In genomic region chr19:49869484-49870308, GRCh38 we compare ENCODE assay signal across 8 cellular contexts. TPM values are rescaled to one million over a fixed set of nuclear protein-coding genes. Genes with fewer than 3 reads are reported as not detected.
A peak's percentile ranks its signal among the peaks of the same experiment; 100 is the strongest.
DNase-seq lines count a peak whose midpoint lies in the region; ATAC-seq, FAIRE-seq and TF ChIP-seq lines count a peak whose summit lies in the region.

No MANE protein-coding gene starts in this region.

- TF ChIP-seq POLR2A in GM19099 (IDR thresholded peaks at IDR 0.05; ENCODE audit: extremely low read depth, insufficient read length, low read depth) = peak; percentile 65

- H2AFZ ChIP-seq in keratinocyte (ENCODE audit: control insufficient read depth, low read length) = no peak overlapping the region

- peaks cover 36% of the 10 kb centered on the region for H3K79me2 ChIP-seq in keratinocyte (ENCODE audit: control insufficient read depth, insufficient read depth, low read length)

- H3K9ac ChIP-seq in keratinocyte (ENCODE audit: control insufficient read depth, extremely low read depth, insufficient read depth, low read length) = peak overlapping the region; percentile 53

- peaks cover 31% of the 10 kb centered on the region for H3K4me1 ChIP-seq in keratinocyte (ENCODE audit: control insufficient read depth, extremely low read depth, insufficient read depth, low read length)

- peaks cover 5% of the 10 kb centered on the region for H4K20me1 ChIP-seq in keratinocyte (ENCODE audit: control insufficient read depth, extremely low read depth, insufficient read depth, low read length)

- peak overlapping the region; percentile 69 for H3K4me2 ChIP-seq in keratinocyte (ENCODE audit: control insufficient read depth, extremely low read depth, insufficient read depth, low read depth, low read length)

- H3K9me3 ChIP-seq in keratinocyte (ENCODE audit: control insufficient read depth, low read depth, low read length) = no peaks in the 10 kb centered on the region

- peak overlapping the region; percentile 42 for H3K27ac ChIP-seq in keratinocyte (ENCODE audit: control insufficient read depth, insufficient read depth, low read length)

- H3K36me3 ChIP-seq in keratinocyte (ENCODE audit: control insufficient read depth in 2 of 2, extremely low read depth in 1 of 2, insufficient read depth in 2 of 2, low read length in 2 of 2) = peaks cover 15 to 29% of the 10 kb centered on the region in 2 experiments

- DNase-seq in AML-193 (lab: John Stamatoyannopoulos, UW) (peak; percentile 99), NCI-H460 (ENCODE audit: extremely low read depth, low read depth) (peak; percentile 99), cerebellum (ENCODE audit: low spot score) (peak; percentile 96), keratinocyte (ENCODE audit: low read depth, low spot score) (peak; percentile 97)
- peak; percentile 79 for DNase-seq in activated CD4-positive, alpha-beta T cell treated with anti-CD3 and anti-CD28 coated beads for 1 hour
- DNase-seq in stimulated activated CD4-positive, alpha-beta T cell treated with anti-CD3 and anti-CD28 coated beads, Interleukin-12 subunit alpha, Interleukin-12 subunit beta, amount 100 ng/mL, for 48 hours (ENCODE audit: low read depth in 2 of 3, low spot score in 1 of 3) = peak; percentile 85 to 91 (median 86)

- peak; percentile 78 for ATAC-seq in HG03378 (IDR thresholded peaks at IDR 0.05; ENCODE audit: unreplicated experiment)

- peak overlapping the region; percentile 11 to 52 (median 29) for H3K4me3 ChIP-seq in keratinocyte (ENCODE audit: control insufficient read depth in 2 of 3, extremely low read depth in 1 of 3, insufficient read depth in 2 of 3, low read depth in 1 of 3, low read length in 3 of 3)

- dilution Hi-C loops in keratinocyte (cut with MboI; ENCODE audit: extremely low pct_ligation_motif_present, low sequenced_read_pairs) = no loop called here

- no peaks in the 10 kb centered on the region for H3K9me1 ChIP-seq in keratinocyte (ENCODE audit: control insufficient read depth, extremely low read depth, insufficient read depth, low read length)

- TF ChIP-seq CTCF in keratinocyte (optimal IDR thresholded peaks at IDR 0.05 in 1 of 3, IDR thresholded peaks at IDR 0.05 in 1 of 3, conservative IDR thresholded peaks at IDR 0.05 in 1 of 3; ENCODE audit: extremely low read depth in 1 of 3, insufficient read depth in 2 of 3, low read length in 3 of 3) = no peak

- no peaks in the 10 kb centered on the region for H3K27me3 ChIP-seq in keratinocyte (ENCODE audit: control insufficient read depth, extremely low read depth, insufficient read depth, low read length)

- peak; percentile 99 for FAIRE-seq in keratinocyte (lab: Jason Lieb, UNC)

RNA-seq across cellular contexts. Expression of gene PNKP, which starts 2.3 kb away (rescaled TPM):
- 22.3 and 31.4 TPM in 2 replicates for total RNA-seq in NCI-H460 (2014; rRNA removed; shearing (Covaris generic))
- 102 and 155 TPM in 2 replicates for polyA plus RNA-seq in NCI-H460 (2014; cell fraction: nucleus; rRNA removed)
- 31.0 TPM for total RNA-seq in cerebellum
- polyA plus RNA-seq in keratinocyte = 19.3 to 26.4 TPM (median 19.6 TPM) in 3 replicates
- 12.0 TPM for polyA plus RNA-seq in keratinocyte (2011; ENCODE audit: low read depth)
- 6.5 and 15.1 TPM in 2 replicates for polyA plus RNA-seq in keratinocyte (2011; cell fraction: cytosol; rRNA removed)
- 58.6 and 72.5 TPM in 2 replicates for polyA plus RNA-seq in keratinocyte (2011; cell fraction: nucleus; rRNA removed)
- 20.7 and 36.0 TPM in 2 replicates for polyA plus RNA-seq in keratinocyte (2012; ENCODE audit: low replicate concordance)
- 12.3 to 38.4 TPM (median 17.5 TPM) in 3 replicates for polyA minus RNA-seq in keratinocyte
- polyA minus RNA-seq in keratinocyte (2011; cell fraction: cytosol; rRNA and poly(A)+ RNA removed) = 22.1 TPM
- 29.1 and 33.6 TPM in 2 replicates for polyA minus RNA-seq in keratinocyte (2011; cell fraction: nucleus; rRNA and poly(A)+ RNA removed)

RNA-seq across cellular contexts. Expression of gene AKT1S1, which starts 7.5 kb away (rescaled TPM):
- 16.2 and 17.0 TPM in 2 replicates for total RNA-seq in NCI-H460 (2014; rRNA removed; shearing (Covaris generic))
- polyA plus RNA-seq in NCI-H460 (2014; cell fraction: nucleus; rRNA removed) = 8.5 and 9.5 TPM in 2 replicates
- 4.2 TPM for total RNA-seq in cerebellum
- polyA plus RNA-seq in keratinocyte = 27.2 to 43.8 TPM (median 28.8 TPM) in 3 replicates
- polyA plus RNA-seq in keratinocyte (2011; ENCODE audit: low read depth) = 12.1 TPM
- polyA plus RNA-seq in keratinocyte (2011; cell fraction: cytosol; rRNA removed) = 35.0 and 54.7 TPM in 2 replicates
- polyA plus RNA-seq in keratinocyte (2011; cell fraction: nucleus; rRNA removed) = 35.4 and 46.8 TPM in 2 replicates
- 31.8 and 54.4 TPM in 2 replicates for polyA plus RNA-seq in keratinocyte (2012; ENCODE audit: low replicate concordance)
- 15.9 to 41.5 TPM (median 21.8 TPM) in 3 replicates for polyA minus RNA-seq in keratinocyte
- 43.9 TPM for polyA minus RNA-seq in keratinocyte (2011; cell fraction: cytosol; rRNA and poly(A)+ RNA removed)
- polyA minus RNA-seq in keratinocyte (2011; cell fraction: nucleus; rRNA and poly(A)+ RNA removed) = 12.0 and 15.3 TPM in 2 replicates

RNA-seq across cellular contexts. Expression of gene TBC1D17, which starts 7.8 kb away (rescaled TPM):
- 6.9 and 9.5 TPM in 2 replicates for total RNA-seq in NCI-H460 (2014; rRNA removed; shearing (Covaris generic))
- polyA plus RNA-seq in NCI-H460 (2014; cell fraction: nucleus; rRNA removed) = 7.9 and 11.2 TPM in 2 replicates
- 9.5 TPM for total RNA-seq in cerebellum
- polyA plus RNA-seq in keratinocyte = 9.0 to 25.6 TPM (median 9.4 TPM) in 3 replicates
- 5.1 TPM for polyA plus RNA-seq in keratinocyte (2011; ENCODE audit: low read depth)
- polyA plus RNA-seq in keratinocyte (2011; cell fraction: cytosol; rRNA removed) = 15.5 and 20.2 TPM in 2 replicates
- 19.6 and 29.7 TPM in 2 replicates for polyA plus RNA-seq in keratinocyte (2011; cell fraction: nucleus; rRNA removed)
- polyA plus RNA-seq in keratinocyte (2012; ENCODE audit: low replicate concordance) = 22.6 and 24.6 TPM in 2 replicates
- polyA minus RNA-seq in keratinocyte = 9.2 to 31.4 TPM (median 11.6 TPM) in 3 replicates
- polyA minus RNA-seq in keratinocyte (2011; cell fraction: cytosol; rRNA and poly(A)+ RNA removed) = 19.8 TPM
- polyA minus RNA-seq in keratinocyte (2011; cell fraction: nucleus; rRNA and poly(A)+ RNA removed) = 12.9 and 17.7 TPM in 2 replicates

RNA-seq across cellular contexts. Expression of gene PTOV1, which starts 18.7 kb away (rescaled TPM):
- total RNA-seq in NCI-H460 (2014; rRNA removed; shearing (Covaris generic)) = 24.9 and 25.8 TPM in 2 replicates
- 86.7 and 89.1 TPM in 2 replicates for polyA plus RNA-seq in NCI-H460 (2014; cell fraction: nucleus; rRNA removed)
- total RNA-seq in cerebellum = 86.3 TPM
- polyA plus RNA-seq in keratinocyte = 22.9 to 49.0 TPM (median 32.1 TPM) in 3 replicates
- 54.8 TPM for polyA plus RNA-seq in keratinocyte (2011; ENCODE audit: low read depth)
- 22.2 and 39.2 TPM in 2 replicates for polyA plus RNA-seq in keratinocyte (2011; cell fraction: cytosol; rRNA removed)
- 59.3 and 74.1 TPM in 2 replicates for polyA plus RNA-seq in keratinocyte (2011; cell fraction: nucleus; rRNA removed)
- polyA plus RNA-seq in keratinocyte (2012; ENCODE audit: low replicate concordance) = 74.8 and 79.1 TPM in 2 replicates
- polyA minus RNA-seq in keratinocyte = 39.9 to 100 TPM (median 40.4 TPM) in 3 replicates
- polyA minus RNA-seq in keratinocyte (2011; cell fraction: cytosol; rRNA and poly(A)+ RNA removed) = 84.6 TPM
- polyA minus RNA-seq in keratinocyte (2011; cell fraction: nucleus; rRNA and poly(A)+ RNA removed) = 26.4 and 29.0 TPM in 2 replicates

RNA-seq across cellular contexts. Expression of gene IL4I1, which starts 27.0 kb away (rescaled TPM):
- not detected in 2 replicates for total RNA-seq in NCI-H460 (2014; rRNA removed; shearing (Covaris generic))
- not detected in 2 replicates for polyA plus RNA-seq in NCI-H460 (2014; cell fraction: nucleus; rRNA removed)
- total RNA-seq in cerebellum = 0.64 TPM
- polyA plus RNA-seq in keratinocyte = 0.09 to 0.22 TPM (median 0.13 TPM) in 3 replicates
- polyA plus RNA-seq in keratinocyte (2011; ENCODE audit: low read depth) = not detected
- not detected in 2 replicates for polyA plus RNA-seq in keratinocyte (2011; cell fraction: cytosol; rRNA removed)
- not detected in 2 replicates for polyA plus RNA-seq in keratinocyte (2011; cell fraction: nucleus; rRNA removed)
- 0.31 TPM in 1 of 2 replicates, not detected in the other for polyA plus RNA-seq in keratinocyte (2012; ENCODE audit: low replicate concordance)
- not detected in 3 replicates for polyA minus RNA-seq in keratinocyte
- not detected for polyA minus RNA-seq in keratinocyte (2011; cell fraction: cytosol; rRNA and poly(A)+ RNA removed)
- not detected in 2 replicates for polyA minus RNA-seq in keratinocyte (2011; cell fraction: nucleus; rRNA and poly(A)+ RNA removed)

Comparison
In these comparisons a context has a peak if more than half of its experiments do, and no peak if none do; other contexts are left out.
1. Peak in every context shown above with its lines: DNase-seq, ATAC-seq, H3K4me3 ChIP-seq and H3K27ac ChIP-seq.